ENCODE assay signal across 2 cellular contexts in the genomic region with DNA sequence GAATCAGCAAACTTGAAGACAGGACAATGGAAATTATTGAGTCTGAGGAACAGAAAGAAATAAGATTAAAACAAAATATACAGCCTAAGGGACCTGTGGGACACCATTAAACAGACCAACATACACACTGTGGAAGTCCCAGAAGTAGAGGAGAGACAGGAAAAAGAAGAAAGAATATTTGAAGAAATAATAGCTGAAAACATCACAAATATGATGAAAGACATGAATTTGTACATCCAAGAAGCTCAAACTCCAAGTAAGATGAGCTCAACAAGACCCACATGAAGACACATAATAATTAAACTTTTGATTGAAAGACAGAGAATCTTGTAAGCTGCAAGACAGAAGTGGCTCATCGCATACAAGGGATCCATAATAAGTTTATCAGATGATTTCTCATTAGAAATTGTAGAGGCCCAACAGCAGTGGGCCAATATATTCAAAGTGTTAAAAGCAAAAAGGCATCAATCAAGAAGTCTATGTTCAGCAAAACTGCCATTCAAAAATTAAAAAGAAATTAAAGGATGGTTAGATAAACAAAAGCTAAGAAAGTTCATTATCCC.
TF ChIP-seq lines count a peak whose summit lies in the region.

No MANE protein-coding gene starts in this region.

TF ChIP-seq in SK-N-SH, 30 proteins besides CTCF, POLR2A, EP300 and RAD21 (continued from another document):
- TF ChIP-seq, protein P1, sequence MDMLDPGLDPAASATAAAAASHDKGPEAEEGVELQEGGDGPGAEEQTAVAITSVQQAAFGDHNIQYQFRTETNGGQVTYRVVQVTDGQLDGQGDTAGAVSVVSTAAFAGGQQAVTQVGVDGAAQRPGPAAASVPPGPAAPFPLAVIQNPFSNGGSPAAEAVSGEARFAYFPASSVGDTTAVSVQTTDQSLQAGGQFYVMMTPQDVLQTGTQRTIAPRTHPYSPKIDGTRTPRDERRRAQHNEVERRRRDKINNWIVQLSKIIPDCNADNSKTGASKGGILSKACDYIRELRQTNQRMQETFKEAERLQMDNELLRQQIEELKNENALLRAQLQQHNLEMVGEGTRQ (IDR thresholded peaks at IDR 0.05; ENCODE audit: borderline replicate concordance, low read depth, low read length) = no peak
- TF ChIP-seq, protein P2, sequence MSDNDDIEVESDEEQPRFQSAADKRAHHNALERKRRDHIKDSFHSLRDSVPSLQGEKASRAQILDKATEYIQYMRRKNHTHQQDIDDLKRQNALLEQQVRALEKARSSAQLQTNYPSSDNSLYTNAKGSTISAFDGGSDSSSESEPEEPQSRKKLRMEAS (IDR thresholded peaks at IDR 0.05; ENCODE audit: low read depth) = no peak
- TF ChIP-seq FOXM1 (IDR thresholded peaks at IDR 0.05; ENCODE audit: low read depth) (no peak), GATA2 (CRISPR knock-in tag; IDR thresholded peaks at IDR 0.05) (no peak)

TF ChIP-seq in SK-N-SH treated with all-trans-retinoic acid at 6 μM for 48 hours, 23 proteins besides CTCF, POLR2A, EP300 and RAD21 (continued from another document):
- TF ChIP-seq TSHZ2 (CRISPR knock-in tag; IDR thresholded peaks at IDR 0.05) (no peak), TOX (CRISPR knock-in tag; IDR thresholded peaks at IDR 0.05; ENCODE audit: borderline replicate concordance) (no peak), ZFP30 (CRISPR knock-in tag; IDR thresholded peaks at IDR 0.05) (no peak), GLIS3 (CRISPR knock-in tag; IDR thresholded peaks at IDR 0.05) (no peak), CREB5 (CRISPR knock-in tag; IDR thresholded peaks at IDR 0.05; ENCODE audit: low read depth) (no peak), BACH2 (CRISPR knock-in tag; IDR thresholded peaks at IDR 0.05; ENCODE audit: borderline replicate concordance) (no peak), CSDC2 (CRISPR knock-in tag; IDR thresholded peaks at IDR 0.05) (no peak), ZNF70 (CRISPR knock-in tag; IDR thresholded peaks at IDR 0.05) (no peak), RARB (CRISPR knock-in tag; IDR thresholded peaks at IDR 0.05) (no peak), POU6F1 (CRISPR knock-in tag; IDR thresholded peaks at IDR 0.05; ENCODE audit: borderline replicate concordance, low read depth) (no peak), OSR1 (CRISPR knock-in tag; IDR thresholded peaks at IDR 0.05) (no peak), SNAI2 (CRISPR knock-in tag; IDR thresholded peaks at IDR 0.05) (no peak), ZC3H10 (CRISPR knock-in tag; IDR thresholded peaks at IDR 0.05) (no peak), ZNF565 (CRISPR knock-in tag; conservative IDR thresholded peaks at IDR 0.05; ENCODE audit: low read depth) (no peak)
- TF ChIP-seq, protein P3, sequence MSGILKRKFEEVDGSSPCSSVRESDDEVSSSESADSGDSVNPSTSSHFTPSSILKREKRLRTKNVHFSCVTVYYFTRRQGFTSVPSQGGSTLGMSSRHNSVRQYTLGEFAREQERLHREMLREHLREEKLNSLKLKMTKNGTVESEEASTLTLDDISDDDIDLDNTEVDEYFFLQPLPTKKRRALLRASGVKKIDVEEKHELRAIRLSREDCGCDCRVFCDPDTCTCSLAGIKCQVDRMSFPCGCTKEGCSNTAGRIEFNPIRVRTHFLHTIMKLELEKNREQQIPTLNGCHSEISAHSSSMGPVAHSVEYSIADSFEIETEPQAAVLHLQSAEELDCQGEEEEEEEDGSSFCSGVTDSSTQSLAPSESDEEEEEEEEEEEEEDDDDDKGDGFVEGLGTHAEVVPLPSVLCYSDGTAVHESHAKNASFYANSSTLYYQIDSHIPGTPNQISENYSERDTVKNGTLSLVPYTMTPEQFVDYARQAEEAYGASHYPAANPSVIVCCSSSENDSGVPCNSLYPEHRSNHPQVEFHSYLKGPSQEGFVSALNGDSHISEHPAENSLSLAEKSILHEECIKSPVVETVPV (CRISPR knock-in tag; IDR thresholded peaks at IDR 0.05) = no peak
